7 cellular contexts compared by ENCODE assay signal in the genomic region with DNA sequence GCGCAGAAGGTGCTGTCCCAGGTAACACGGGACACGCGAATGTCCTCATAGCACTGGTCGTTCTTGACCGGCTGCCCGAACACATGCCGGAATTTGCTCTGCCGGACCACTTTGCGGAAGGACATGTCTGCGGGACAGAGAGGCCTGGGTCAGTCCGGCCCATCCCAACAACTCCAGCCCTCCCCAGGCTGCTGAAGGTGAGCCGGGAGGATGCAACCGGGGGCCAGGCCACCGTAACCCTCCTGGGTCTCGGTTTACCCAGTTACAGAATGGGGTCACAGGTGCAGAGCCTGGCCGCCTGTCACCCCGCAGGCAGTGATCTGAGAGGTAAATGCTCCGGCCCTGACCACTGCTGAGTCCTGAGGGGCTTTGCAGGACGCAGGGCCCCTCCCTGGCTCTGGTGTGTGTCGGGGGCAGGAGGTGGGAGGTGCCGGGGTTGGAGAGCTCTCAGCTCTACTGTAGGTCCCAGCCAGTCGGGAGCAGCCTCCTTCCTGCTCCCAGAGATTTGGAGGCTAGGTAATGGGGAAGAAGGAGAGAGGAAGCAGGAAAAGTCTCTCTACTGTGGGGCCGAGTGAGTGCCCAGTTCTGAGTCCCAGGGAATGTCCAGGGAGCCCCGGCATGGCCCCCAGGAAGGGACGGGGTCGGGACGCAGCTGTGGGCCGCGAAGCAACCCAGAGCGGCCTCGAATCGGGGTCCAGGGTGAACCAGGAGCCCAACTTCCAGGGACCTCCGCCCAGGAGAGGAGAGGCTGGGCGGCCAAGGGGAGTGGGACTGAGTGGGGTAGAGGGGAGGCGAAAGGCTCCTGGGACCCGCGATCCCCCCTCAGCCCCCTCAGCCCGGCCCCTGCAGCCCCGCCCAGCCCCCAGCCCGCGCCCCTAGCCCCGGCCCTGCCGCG. TPM values are rescaled to one million over a fixed set of nuclear protein-coding genes. Genes with fewer than 3 reads are reported as not detected.
DNase-seq lines count a peak whose midpoint lies in the region; ATAC-seq and TF ChIP-seq lines count a peak whose summit lies in the region.

No MANE protein-coding gene starts in this region.

- WGBS in suprapubic skin, result 32% methylated on average over 24 of the region's 45 CpGs

- no peaks in the 10 kb centered on the region for H3K27me3 ChIP-seq in iPS-20b (ENCODE audit: insufficient read depth, low read length)
- no peaks in the 10 kb centered on the region for H3K27me3 ChIP-seq in suprapubic skin

- peaks cover 7% of the 10 kb centered on the region; the same call in 1 of the 2 replicates for H3K27me3 Mint-ChIP-seq in HFFc6 (ENCODE audit: insufficient read depth)
- no peaks in the 10 kb centered on the region for H3K27me3 Mint-ChIP-seq in activated T-helper 2 cell treated with anti-CD3 and anti-CD28 coated beads, Interferon-gamma antibody, Interleukin-2, Interleukin-4, amounts not matched to agents 10 μg/mL and 5 μg/mL and 100 μg/mL, durations not matched to agents 14 hours and 24 hours and 36 hours (ENCODE audit: low read depth)

- H3K9me3 ChIP-seq in iPS-20b (ENCODE audit: insufficient read depth, low read depth, low read length) (no peaks in the 10 kb centered on the region), suprapubic skin (no peaks in the 10 kb centered on the region)

- no peak for TF ChIP-seq EP300 in suprapubic skin (IDR thresholded peaks at IDR 0.05)

- no peak for TF ChIP-seq CTCF in HFFc6 (IDR thresholded peaks at IDR 0.05)
- TF ChIP-seq CTCF in suprapubic skin (IDR thresholded peaks at IDR 0.05), result no peak

- H3K4me1 ChIP-seq in iPS-20b (ENCODE audit: insufficient read depth, low read length), result no peaks in the 10 kb centered on the region
- H3K4me1 ChIP-seq in suprapubic skin, result peaks cover 51% of the 10 kb centered on the region

- H3K36me3 Mint-ChIP-seq in HFFc6 (ENCODE audit: low read depth), result no peaks in the 10 kb centered on the region; the same call in 1 of the 2 replicates
- peaks cover 20% of the 10 kb centered on the region for H3K36me3 Mint-ChIP-seq in activated T-helper 2 cell treated with anti-CD3 and anti-CD28 coated beads, Interferon-gamma antibody, Interleukin-2, Interleukin-4, amounts not matched to agents 10 μg/mL and 5 μg/mL and 100 μg/mL, durations not matched to agents 14 hours and 24 hours and 36 hours (ENCODE audit: low read depth)

- H3K36me3 ChIP-seq in iPS-20b (ENCODE audit: insufficient read depth, low read depth, low read length) (peaks cover 13% of the 10 kb centered on the region), suprapubic skin (peaks cover 36% of the 10 kb centered on the region)

- H3K27ac ChIP-seq in iPS-20b (ENCODE audit: low read length), result peak overlapping the region; percentile 62
- peak overlapping the region; percentile 93 for H3K27ac ChIP-seq in suprapubic skin

- peak overlapping the region; percentile 83 for H3K9ac ChIP-seq in iPS-20b (ENCODE audit: low read depth, low read length)

- TF ChIP-seq POLR2A in suprapubic skin (IDR thresholded peaks at IDR 0.05), result no peak

- DNase-seq in HFFc6 (no peak), suprapubic skin (ENCODE audit: low spot score in 2 of 2) (no peak), A172 (ENCODE audit: low spot score) (no peak)
- no peak for DNase-seq in activated T-helper 2 cell treated with anti-CD3 and anti-CD28 coated beads, Interferon-gamma antibody, Interleukin-2, Interleukin-4, amounts not matched to agents 10 μg/mL and 5 μg/mL and 100 μg/mL, durations not matched to agents 14 hours and 24 hours and 36 hours (ENCODE audit: low spot score)

- peaks cover 10% of the 10 kb centered on the region; the same call in 1 of the 2 replicates for H3K4me1 Mint-ChIP-seq in HFFc6 (ENCODE audit: low read depth)
- H3K4me1 Mint-ChIP-seq in activated T-helper 2 cell treated with anti-CD3 and anti-CD28 coated beads, Interferon-gamma antibody, Interleukin-2, Interleukin-4, amounts not matched to agents 10 μg/mL and 5 μg/mL and 100 μg/mL, durations not matched to agents 14 hours and 24 hours and 36 hours (ENCODE audit: low read depth), result peaks cover 48% of the 10 kb centered on the region

- H3K9me3 Mint-ChIP-seq in HFFc6, result no peaks in the 10 kb centered on the region
- no peaks in the 10 kb centered on the region for H3K9me3 Mint-ChIP-seq in activated T-helper 2 cell treated with anti-CD3 and anti-CD28 coated beads, Interferon-gamma antibody, Interleukin-2, Interleukin-4, amounts not matched to agents 10 μg/mL and 5 μg/mL and 100 μg/mL, durations not matched to agents 14 hours and 24 hours and 36 hours

- intact Hi-C loops in activated T-helper 2 cell treated with anti-CD3 and anti-CD28 coated beads, Interferon-gamma antibody, Interleukin-2, Interleukin-4, amounts not matched to agents 10 μg/mL and 5 μg/mL and 100 μg/mL, durations not matched to agents 14 hours and 24 hours and 36 hours (cut with micrococcal nuclease), result loop anchor here (2.0 kb wide), 1 partner anchor 14 kb away; the partner anchor contains the start of gene RPS6KB2

- H3K4me3 ChIP-seq in iPS-20b (ENCODE audit: low read length) (peak overlapping the region; percentile 83), suprapubic skin (peak overlapping the region; percentile 91)

- no peak for ATAC-seq in GM21367 (IDR thresholded peaks at IDR 0.05; ENCODE audit: unreplicated experiment)
- ATAC-seq in HG03565 (IDR thresholded peaks at IDR 0.05; ENCODE audit: unreplicated experiment), result no peak

- H3K4me3 Mint-ChIP-seq in HFFc6, result peak overlapping the region; percentile 91
- H3K4me3 Mint-ChIP-seq in activated T-helper 2 cell treated with anti-CD3 and anti-CD28 coated beads, Interferon-gamma antibody, Interleukin-2, Interleukin-4, amounts not matched to agents 10 μg/mL and 5 μg/mL and 100 μg/mL, durations not matched to agents 14 hours and 24 hours and 36 hours (ENCODE audit: low read depth), result peak overlapping the region; percentile 78

- peak overlapping the region; percentile 76 for H3K27ac Mint-ChIP-seq in HFFc6
- peak overlapping the region; percentile 89 for H3K27ac Mint-ChIP-seq in activated T-helper 2 cell treated with anti-CD3 and anti-CD28 coated beads, Interferon-gamma antibody, Interleukin-2, Interleukin-4, amounts not matched to agents 10 μg/mL and 5 μg/mL and 100 μg/mL, durations not matched to agents 14 hours and 24 hours and 36 hours

RNA-seq across cellular contexts. Expression of gene CORO1B, which starts 0.5 kb away (rescaled TPM):
- total RNA-seq in HFFc6 (2021; fragmentation: NEBNext Ultra II Directional; extraction: Animal tissue kit (Norgen Biotek cat#: 25700)), result 100 to 1,000 TPM in 5 of 6 experiments, 10 to 100 TPM in 1; 98.8 to 127 (median 108) TPM
- 177 and 186 TPM in 2 replicates for total RNA-seq in activated T-helper 2 cell treated with anti-CD3 and anti-CD28 coated beads, Interferon-gamma antibody, Interleukin-2, Interleukin-4, amounts not matched to agents 10 μg/mL and 5 μg/mL and 100 μg/mL, durations not matched to agents 14 hours and 24 hours and 36 hours
- total RNA-seq in suprapubic skin, result 10 to 100 TPM; 46.7 to 64.2 (median 47.1) TPM
- total RNA-seq in A172 (2014; rRNA removed; shearing (Covaris generic)), result 108 and 116 TPM in 2 replicates

RNA-seq across cellular contexts. Expression of gene PTPRCAP, which starts 5.3 kb away (rescaled TPM):
- under 1 TPM in 3 of 6 experiments, not detected in 3; 0.35 to 0.50 (median 0.40) TPM for total RNA-seq in HFFc6 (2021; fragmentation: NEBNext Ultra II Directional; extraction: Animal tissue kit (Norgen Biotek cat#: 25700))
- total RNA-seq in activated T-helper 2 cell treated with anti-CD3 and anti-CD28 coated beads, Interferon-gamma antibody, Interleukin-2, Interleukin-4, amounts not matched to agents 10 μg/mL and 5 μg/mL and 100 μg/mL, durations not matched to agents 14 hours and 24 hours and 36 hours, result 89.8 and 94.4 TPM in 2 replicates
- 1 to 10 TPM in 2 of 4 donors, under 1 TPM in 2; 0.59 to 4.3 (median 2.0) TPM for total RNA-seq in suprapubic skin
- 1.5 and 2.3 TPM in 2 replicates for total RNA-seq in A172 (2014; rRNA removed; shearing (Covaris generic))

RNA-seq across cellular contexts. Expression of gene GPR152, which starts 9.8 kb away (rescaled TPM):
- total RNA-seq in HFFc6 (2021; fragmentation: NEBNext Ultra II Directional; extraction: Animal tissue kit (Norgen Biotek cat#: 25700)), result not detected
- not detected in 2 replicates for total RNA-seq in activated T-helper 2 cell treated with anti-CD3 and anti-CD28 coated beads, Interferon-gamma antibody, Interleukin-2, Interleukin-4, amounts not matched to agents 10 μg/mL and 5 μg/mL and 100 μg/mL, durations not matched to agents 14 hours and 24 hours and 36 hours
- total RNA-seq in suprapubic skin, result under 1 TPM in 1 of 4 donors, not detected in 3; 0.34 TPM
- not detected in 2 replicates for total RNA-seq in A172 (2014; rRNA removed; shearing (Covaris generic))

RNA-seq across cellular contexts. Expression of gene CABP4, which starts 12.4 kb away (rescaled TPM):
- not detected for total RNA-seq in HFFc6 (2021; fragmentation: NEBNext Ultra II Directional; extraction: Animal tissue kit (Norgen Biotek cat#: 25700))
- total RNA-seq in activated T-helper 2 cell treated with anti-CD3 and anti-CD28 coated beads, Interferon-gamma antibody, Interleukin-2, Interleukin-4, amounts not matched to agents 10 μg/mL and 5 μg/mL and 100 μg/mL, durations not matched to agents 14 hours and 24 hours and 36 hours, result 0.73 and 1.0 TPM in 2 replicates
- 1 to 10 TPM in 1 of 4 donors, under 1 TPM in 2, not detected in 1; 0.38 to 2.5 (median 0.72) TPM for total RNA-seq in suprapubic skin
- not detected in 2 replicates for total RNA-seq in A172 (2014; rRNA removed; shearing (Covaris generic))

RNA-seq across cellular contexts. Expression of gene RPS6KB2, which starts 14.5 kb away (rescaled TPM):
- 10 to 100 TPM; 51.5 to 58.4 (median 55.8) TPM for total RNA-seq in HFFc6 (2021; fragmentation: NEBNext Ultra II Directional; extraction: Animal tissue kit (Norgen Biotek cat#: 25700))
- 67.6 and 70.2 TPM in 2 replicates for total RNA-seq in activated T-helper 2 cell treated with anti-CD3 and anti-CD28 coated beads, Interferon-gamma antibody, Interleukin-2, Interleukin-4, amounts not matched to agents 10 μg/mL and 5 μg/mL and 100 μg/mL, durations not matched to agents 14 hours and 24 hours and 36 hours
- total RNA-seq in suprapubic skin, result 100 to 1,000 TPM; 147 to 193 (median 158) TPM
- total RNA-seq in A172 (2014; rRNA removed; shearing (Covaris generic)), result 83.6 and 89.8 TPM in 2 replicates

Comparison
In these comparisons a context has a peak if more than half of its experiments do, and no peak if none do; other contexts are left out.
1. RNA of gene PTPRCAP, which starts 5.3 kb away (total RNA-seq): 89.8 to 94.4 TPM in activated T-helper 2 cell treated with anti-CD3 and anti-CD28 coated beads, Interferon-gamma antibody, Interleukin-2, Interleukin-4, amounts not matched to agents 10 μg/mL and 5 μg/mL and 100 μg/mL, durations not matched to agents 14 hours and 24 hours and 36 hours; 0.59 to 4.3 TPM in suprapubic skin, 1.5 to 2.3 TPM in A172 and 0.35 to 0.50 TPM in HFFc6; every median in the first group is over 10 times any median in the second.